24 cellular contexts compared by ENCODE assay signal in genomic region chr13:84088996-84089395, GRCh38.
DNase-seq lines count a peak whose midpoint lies in the region; ATAC-seq, FAIRE-seq and TF ChIP-seq lines count a peak whose summit lies in the region.
"Had no signal": no experiment of that assay in that cellular context is flagged by ENCODE, and none has a peak within 500 bp of the region (broad histone marks: within the 10 kb centered on the region; RNA-seq: fewer than 3 reads in every experiment).

No MANE protein-coding gene starts in this region.

- no peak for TF ChIP-seq POLR2A in H54 (IDR thresholded peaks at IDR 0.05; ENCODE audit: low read depth, low read length)
- TF ChIP-seq POLR2A in erythroblast (IDR thresholded peaks at IDR 0.05; ENCODE audit: low read length): no peak

- H2AFZ ChIP-seq in DND-41 (ENCODE audit: low read depth, low read length): peak overlapping the region; percentile 59; the same call in 1 of the 2 replicates
- H2AFZ ChIP-seq in Loucy (ENCODE audit: low read length): no peak overlapping the region

- ATAC-seq in DND-41 (ENCODE audit: insufficient read depth, low read depth): no peak
- ATAC-seq: GM12878 had no signal

- H3K9me3 ChIP-seq in DND-41 (ENCODE audit: insufficient read depth, low read length, severe bottlenecking) (peaks cover 6% of the 10 kb centered on the region), Loucy (ENCODE audit: insufficient read depth, low read depth, low read length) (no peaks in the 10 kb centered on the region)
- H3K9me3 ChIP-seq: BE2C had no signal

- H3K9me2 ChIP-seq in Loucy (replicated peaks; ENCODE audit: low read depth, low read length): no peaks in the 10 kb centered on the region

- CTCF ChIA-PET in GM10248 (lab: Yijun Ruan, JAX): interaction anchor here (1.0 kb wide), 1 partner anchor 17 kb away, joined by 3 read pairs; no protein-coding TSS in a partner anchor

- no peaks in the 10 kb centered on the region for H3K27me3 ChIP-seq in DND-41 (ENCODE audit: insufficient read depth, low read length, poor library complexity)
- no peaks in the 10 kb centered on the region for H3K27me3 ChIP-seq in Loucy (ENCODE audit: insufficient read depth, low read length, poor library complexity, severe bottlenecking)
- H3K27me3 ChIP-seq: BE2C, BLaER1 had no signal

- FAIRE-seq in H54 (lab: Jason Lieb, UNC): peak; percentile 33
- FAIRE-seq: A204.1, G401.6, GM12878, GM12892, GM19239 had no signal

- H4K20me1 ChIP-seq in DND-41 (ENCODE audit: insufficient read depth, low read length): no peaks in the 10 kb centered on the region
- no peaks in the 10 kb centered on the region for H4K20me1 ChIP-seq in Loucy (ENCODE audit: insufficient read depth, low read length, poor library complexity, severe bottlenecking)
- H4K20me1 ChIP-seq: BLaER1 had no signal

- POLR2A ChIA-PET in GM10248 (lab: Yijun Ruan, JAX): no interaction called here

- H3K4me3 ChIP-seq in DND-41 (ENCODE audit: low read depth in 1 of 2, low read length in 2 of 2): no peak overlapping the region
- H3K4me3 ChIP-seq in Loucy (ENCODE audit: low read length, poor library complexity, severe bottlenecking): peak overlapping the region; percentile 81
- H3K4me3 ChIP-seq: BLaER1, GM12878 had no signal

- no peaks in the 10 kb centered on the region for H3K36me3 ChIP-seq in DND-41 (ENCODE audit: insufficient read depth, low read length)
- H3K36me3 ChIP-seq in Loucy (ENCODE audit: insufficient read depth, low read length): no peaks in the 10 kb centered on the region
- H3K36me3 ChIP-seq: BE2C, BLaER1 had no signal

- H3K4me1 ChIP-seq in DND-41 (ENCODE audit: insufficient read depth, low read length) (peaks cover 19% of the 10 kb centered on the region), Loucy (ENCODE audit: insufficient read depth, low read length, poor library complexity, severe bottlenecking) (peaks cover 13% of the 10 kb centered on the region)
- H3K4me1 ChIP-seq: BE2C, BLaER1 had no signal

- H3F3A ChIP-seq in Loucy (ENCODE audit: low read depth): no peaks in the 10 kb centered on the region

- no peaks in the 10 kb centered on the region for H3K79me2 ChIP-seq in DND-41 (ENCODE audit: insufficient read depth, low read length)
- peaks cover 17% of the 10 kb centered on the region for H3K79me2 ChIP-seq in Loucy (ENCODE audit: insufficient read depth, low read length)

- peak overlapping the region; percentile 67; the same call in 1 of the 2 replicates for H3K27ac ChIP-seq in DND-41 (ENCODE audit: low read length)
- H3K27ac ChIP-seq: BLaER1 had no signal

- TF ChIP-seq CTCF in DND-41 (IDR thresholded peaks at IDR 0.05; ENCODE audit: borderline replicate concordance, extremely low read depth, low read length, poor library complexity, severe bottlenecking) (no peak), Loucy (conservative IDR thresholded peaks at IDR 0.05; ENCODE audit: low read length) (no peak), GM10248 (IDR thresholded peaks at IDR 0.05; ENCODE audit: control extremely low read depth, extremely low read depth, low read depth, missing control alignments) (no peak)

- no peak overlapping the region; the same call in 1 of the 2 replicates for H3K9ac ChIP-seq in DND-41 (ENCODE audit: low read depth, low read length)
- peak overlapping the region; percentile 79 for H3K9ac ChIP-seq in Loucy (ENCODE audit: low read depth, low read length, poor library complexity, severe bottlenecking)
- H3K9ac ChIP-seq: BLaER1 had no signal

- no peak for DNase-seq in DND-41
- no peak for DNase-seq in H54 (ENCODE audit: insufficient read length, low spot score)
- DNase-seq in GM10248 (ENCODE audit: extremely low spot score): no peak
- DNase-seq in erythroblast (lab: John Stamatoyannopoulos, UW): no peak
- DNase-seq: 8988T; ACHN; BE2C; C1 segment of cervical spinal cord; CD4-positive, alpha-beta memory T cell; CD4-positive, CD25-positive, alpha-beta regulatory T cell; CD8-positive, alpha-beta memory T cell; COR-L47; DMS 273 treated with DMSO at 0.1 percent for 48 hours; DMS153; DMS53; DMS79; GF-D8 had no signal

- no peak overlapping the region for H3K4me2 ChIP-seq in DND-41 (ENCODE audit: insufficient read depth, low read length)
- H3K4me2 ChIP-seq in Loucy (ENCODE audit: low read depth, low read length, poor library complexity, severe bottlenecking): peak overlapping the region; percentile 73
- H3K4me2 ChIP-seq: BLaER1 had no signal
